ENCODE assay signal across 8 cellular contexts in the genomic region with DNA sequence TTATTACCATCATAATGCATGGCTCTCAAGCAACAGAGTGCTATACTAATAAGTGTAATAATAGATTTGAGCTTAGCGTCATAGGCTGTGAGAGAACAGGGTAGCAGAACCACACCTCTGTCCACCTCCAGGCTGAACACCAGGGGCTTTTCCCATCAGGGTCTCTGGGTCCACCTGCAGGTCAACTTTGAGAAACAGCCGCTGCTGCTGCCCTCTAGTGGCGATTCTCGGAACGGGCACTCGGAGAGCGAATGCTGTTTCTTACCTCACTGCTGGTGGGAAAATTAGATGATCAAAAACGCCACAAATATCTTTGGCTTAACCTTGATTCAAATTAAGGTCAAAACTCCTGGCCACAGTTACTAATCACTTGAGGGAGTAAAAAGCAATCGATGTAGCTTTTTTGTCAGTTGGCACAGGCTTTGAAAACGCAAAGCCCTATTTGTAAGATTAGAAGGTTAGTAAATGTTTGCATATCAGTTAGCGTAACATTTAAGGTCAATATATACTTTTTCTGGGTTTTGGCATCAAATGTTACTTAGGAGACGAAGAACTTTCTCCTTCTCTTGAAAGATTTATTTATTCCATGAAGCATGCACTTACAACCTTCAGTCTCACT.
DNase-seq lines count a peak whose midpoint lies in the region; ATAC-seq and TF ChIP-seq lines count a peak whose summit lies in the region.

No MANE protein-coding gene starts in this region.

- CTCF ChIA-PET in activated CD4-positive, alpha-beta memory T cell treated with anti-CD3 and anti-CD28 coated beads for 36 hours (lab: Charles Lee) = interaction anchor here (0.6 to 2.5 kb wide), 7 partner anchors 8 to 284 kb away, joined by 3 to 7 read pairs (median 4); no protein-coding TSS in a partner anchor

- H3K27ac Mint-ChIP-seq in activated CD4-positive, alpha-beta memory T cell treated with anti-CD3 and anti-CD28 coated beads for 36 hours = no peak overlapping the region
- no peak overlapping the region for H3K27ac Mint-ChIP-seq in endodermal cell

- H3K9me3 Mint-ChIP-seq in activated CD4-positive, alpha-beta memory T cell treated with anti-CD3 and anti-CD28 coated beads for 36 hours = no peaks in the 10 kb centered on the region
- H3K9me3 Mint-ChIP-seq in endodermal cell = no peaks in the 10 kb centered on the region

- TF ChIP-seq RAD21 in neural cell (conservative IDR thresholded peaks at IDR 0.05) = peak; percentile 55

- 0 to 21% methylated on average over 6 to 12 of the region's 12 CpGs for WGBS in endodermal cell (ENCODE audit: insufficient coverage in 1 of 2, insufficient read length in 1 of 2), 2 experiments
- 15 to 17% methylated on average over 12 of the region's 12 CpGs for WGBS in thyroid gland, 2 donors

- H3K9me3 ChIP-seq in endodermal cell (ENCODE audit: control insufficient read depth, low read length) (no peaks in the 10 kb centered on the region), neural cell (ENCODE audit: low read length) (peaks cover 3% of the 10 kb centered on the region), thyroid gland (no peaks in the 10 kb centered on the region)

- POLR2A ChIA-PET in activated CD4-positive, alpha-beta memory T cell treated with anti-CD3 and anti-CD28 coated beads for 36 hours (lab: Charles Lee) = no interaction called here

- H3K4me3 Mint-ChIP-seq in activated CD4-positive, alpha-beta memory T cell treated with anti-CD3 and anti-CD28 coated beads for 36 hours = no peak overlapping the region
- no peak overlapping the region for H3K4me3 Mint-ChIP-seq in endodermal cell

- no peaks in the 10 kb centered on the region for H3K36me3 Mint-ChIP-seq in activated CD4-positive, alpha-beta memory T cell treated with anti-CD3 and anti-CD28 coated beads for 36 hours
- no peaks in the 10 kb centered on the region for H3K36me3 Mint-ChIP-seq in endodermal cell (ENCODE audit: low read depth)

- no peaks in the 10 kb centered on the region for H3K4me1 Mint-ChIP-seq in activated CD4-positive, alpha-beta memory T cell treated with anti-CD3 and anti-CD28 coated beads for 36 hours (ENCODE audit: low read depth)
- no peaks in the 10 kb centered on the region for H3K4me1 Mint-ChIP-seq in endodermal cell

- TF ChIP-seq CTCF in endodermal cell (conservative IDR thresholded peaks at IDR 0.05) (peak; percentile 100), neural cell (IDR thresholded peaks at IDR 0.05; ENCODE audit: poor library complexity, severe bottlenecking) (peak; percentile 82), thyroid gland (IDR thresholded peaks at IDR 0.05) (peak; percentile 39 to 91 (median 63))

- no peaks in the 10 kb centered on the region for H3K9me2 ChIP-seq in neural cell (ENCODE audit: insufficient read depth, low read length)

- H3K36me3 ChIP-seq in endodermal cell (ENCODE audit: control insufficient read depth, insufficient read depth, low read length) (no peaks in the 10 kb centered on the region), neural cell (ENCODE audit: insufficient read depth, low read length) (no peaks in the 10 kb centered on the region), thyroid gland (no peaks in the 10 kb centered on the region)

- H3K9ac ChIP-seq in endodermal cell (ENCODE audit: extremely low read depth, low read length, poor library complexity, severe bottlenecking) = no peak overlapping the region
- no peak overlapping the region for H3K9ac ChIP-seq in neural cell (ENCODE audit: low read length)

- intact Hi-C loops in activated CD4-positive, alpha-beta memory T cell treated with anti-CD3 and anti-CD28 coated beads for 36 hours (cut with micrococcal nuclease) = no loop called here
- intact Hi-C loops in thyroid gland (cut with DNase I) = no loop called here

- no peak overlapping the region for H3K4me3 ChIP-seq in endodermal cell (ENCODE audit: low read length)
- H3K4me3 ChIP-seq in neural cell (ENCODE audit: low read length) = no peak overlapping the region
- no peak overlapping the region for H3K4me3 ChIP-seq in thyroid gland (replicated peaks in 1 of 3)

- peak; percentile 72 for ATAC-seq in GM21717 (IDR thresholded peaks at IDR 0.05; ENCODE audit: unreplicated experiment)

- DNase-seq in Daoy (ENCODE audit: low read depth) = peak; percentile 69
- DNase-seq in NCI-H1930 (lab: John Stamatoyannopoulos, UW) = peak; percentile 19 to 44
- DNase-seq in activated CD4-positive, alpha-beta memory T cell treated with anti-CD3 and anti-CD28 coated beads for 36 hours = peak; percentile 76
- peak; percentile 99 for DNase-seq in endodermal cell
- DNase-seq in thyroid gland = peak; percentile 50 to 55
- DNase-seq in kidney glomerular epithelial cell (lab: John Stamatoyannopoulos, UW) = no peak

- H3K27me3 Mint-ChIP-seq in activated CD4-positive, alpha-beta memory T cell treated with anti-CD3 and anti-CD28 coated beads for 36 hours = peaks cover 12% of the 10 kb centered on the region
- peaks cover 91% of the 10 kb centered on the region for H3K27me3 Mint-ChIP-seq in endodermal cell (ENCODE audit: insufficient read depth)

- H3K27ac ChIP-seq in endodermal cell (ENCODE audit: low read depth, low read length) (no peak overlapping the region), neural cell (ENCODE audit: low read length) (no peak overlapping the region), thyroid gland (no peak overlapping the region)

- no peak overlapping the region for H2AFZ ChIP-seq in neural cell (ENCODE audit: low read depth, low read length)

- H3K27me3 ChIP-seq in endodermal cell (ENCODE audit: control insufficient read depth, insufficient read depth, low read length, poor library complexity, severe bottlenecking) (peaks cover 95% of the 10 kb centered on the region), neural cell (ENCODE audit: insufficient read depth, low read depth, low read length) (peaks cover 3% of the 10 kb centered on the region), thyroid gland (no peaks in the 10 kb centered on the region)

- no peaks in the 10 kb centered on the region for H3K4me1 ChIP-seq in endodermal cell (ENCODE audit: control insufficient read depth, insufficient read depth, low read length)
- no peaks in the 10 kb centered on the region for H3K4me1 ChIP-seq in thyroid gland

- H3K79me2 ChIP-seq in neural cell (replicated peaks; ENCODE audit: insufficient read depth, low read length) = no peaks in the 10 kb centered on the region

- no peak for TF ChIP-seq POLR2A in thyroid gland (IDR thresholded peaks at IDR 0.05)

- no peak for TF ChIP-seq EP300 in neural cell (conservative IDR thresholded peaks at IDR 0.05; ENCODE audit: poor library complexity, severe bottlenecking)

- no peaks in the 10 kb centered on the region for H3F3A ChIP-seq in neural cell (ENCODE audit: insufficient read depth, low read length, poor library complexity, severe bottlenecking)

- H4K20me1 ChIP-seq in neural cell (ENCODE audit: insufficient read depth) = no peaks in the 10 kb centered on the region

- no peak overlapping the region for H3K4me2 ChIP-seq in neural cell (ENCODE audit: low read length)

TF ChIP-seq in neural cell, 6 proteins besides CTCF, POLR2A, EP300 and RAD21:
- TF ChIP-seq SMC3 (conservative IDR thresholded peaks at IDR 0.05; ENCODE audit: poor library complexity) (peak; percentile 68), TAF1 (IDR thresholded peaks at IDR 0.05; ENCODE audit: low read depth) (no peak)
